In the genomic region with DNA sequence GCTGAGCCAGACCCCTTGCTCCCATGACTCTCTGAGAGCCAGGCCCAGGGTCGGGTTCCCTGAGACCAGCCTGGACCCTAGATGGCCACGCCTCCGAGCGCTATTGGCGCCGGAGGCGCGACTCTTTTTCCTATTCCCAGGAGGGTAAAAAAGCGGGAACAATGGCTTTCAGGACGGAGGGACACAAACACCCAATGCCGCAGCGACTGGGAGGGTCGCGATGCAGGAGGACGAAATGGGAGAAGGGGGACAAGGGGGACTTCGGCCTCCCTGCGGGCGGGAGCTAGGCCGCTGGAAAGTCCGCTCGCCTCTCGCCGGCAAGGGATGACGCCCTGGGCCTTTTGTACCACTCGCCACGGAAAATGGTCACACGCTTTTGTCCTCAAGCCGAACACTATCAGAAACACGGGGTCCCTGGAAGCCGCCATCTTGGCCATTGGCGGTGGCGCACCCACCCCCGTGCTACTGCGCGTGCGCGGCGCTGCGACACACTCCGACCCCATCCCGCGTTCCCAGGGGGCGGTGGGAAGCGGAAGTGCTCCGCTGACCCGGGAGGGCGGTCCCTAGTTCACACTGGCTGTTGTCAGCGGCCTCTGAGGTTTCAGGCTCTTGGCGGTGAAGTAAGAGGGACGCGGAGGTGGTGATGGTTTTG, we compare ENCODE assay signal across 8 cellular contexts.
DNase-seq lines count a peak whose midpoint lies in the region; ATAC-seq and TF ChIP-seq lines count a peak whose summit lies in the region.

No MANE protein-coding gene starts in this region.

- in situ Hi-C loops in GM18951 (cut with MboI; ENCODE audit: low sequenced_read_pairs, unreplicated experiment) = no loop called here

- H3K9me3 Mint-ChIP-seq in chondrocyte (ENCODE audit: low read depth) = peaks cover 7% of the 10 kb centered on the region

- ATAC-seq in HG03159 (IDR thresholded peaks at IDR 0.05; ENCODE audit: unreplicated experiment) = peak; percentile 84

- H3K27ac Mint-ChIP-seq in chondrocyte (ENCODE audit: unreplicated experiment) = peak overlapping the region; percentile 87

- H3K4me3 ChIP-seq in AG10803 (ENCODE audit: low read length) = peak overlapping the region; percentile 82

- TF ChIP-seq CTCF in AG10803 (conservative IDR thresholded peaks at IDR 0.05; ENCODE audit: low read length) (no peak), chondrocyte (IDR thresholded peaks at IDR 0.05) (no peak)

- DNase-seq in AG10803 (ENCODE audit: low read depth) = peak; percentile 73
- DNase-seq in NCI-H446 treated with DMSO at 0.1 percent for 48 hours (lab: John Stamatoyannopoulos, UW) = peak; percentile 63
- peak; percentile 72 for DNase-seq in activated CD4-positive, alpha-beta T cell treated with anti-CD3 and anti-CD28 coated beads for 24 hours (ENCODE audit: low read depth in 2 of 2)
- DNase-seq in chondrocyte (ENCODE audit: low spot score) = no peak
- DNase-seq in kidney tubule cell (ENCODE audit: low spot score) = peak; percentile 81
- DNase-seq in stimulated activated CD4-positive, alpha-beta T cell treated with anti-CD3 and anti-CD28 coated beads, Interleukin-1b, Interleukin-23, amount 100 ng/mL, for 1 hour (ENCODE audit: low read depth in 2 of 2) = peak; percentile 58

- no peaks in the 10 kb centered on the region for H3K27me3 Mint-ChIP-seq in chondrocyte (ENCODE audit: low read depth)

- no peaks in the 10 kb centered on the region for H3K36me3 Mint-ChIP-seq in chondrocyte (ENCODE audit: low read depth)

- peaks cover 20% of the 10 kb centered on the region for H3K4me1 Mint-ChIP-seq in chondrocyte (ENCODE audit: low read depth)

- peak overlapping the region; percentile 83 for H3K4me3 Mint-ChIP-seq in chondrocyte (ENCODE audit: unreplicated experiment)

- peak; percentile 79 for TF ChIP-seq POLR2A in GM18951 (IDR thresholded peaks at IDR 0.05; ENCODE audit: extremely low read depth, insufficient read depth, insufficient read length)
